Comparison of ENCODE assay signal across 8 cellular contexts in the genomic region with DNA sequence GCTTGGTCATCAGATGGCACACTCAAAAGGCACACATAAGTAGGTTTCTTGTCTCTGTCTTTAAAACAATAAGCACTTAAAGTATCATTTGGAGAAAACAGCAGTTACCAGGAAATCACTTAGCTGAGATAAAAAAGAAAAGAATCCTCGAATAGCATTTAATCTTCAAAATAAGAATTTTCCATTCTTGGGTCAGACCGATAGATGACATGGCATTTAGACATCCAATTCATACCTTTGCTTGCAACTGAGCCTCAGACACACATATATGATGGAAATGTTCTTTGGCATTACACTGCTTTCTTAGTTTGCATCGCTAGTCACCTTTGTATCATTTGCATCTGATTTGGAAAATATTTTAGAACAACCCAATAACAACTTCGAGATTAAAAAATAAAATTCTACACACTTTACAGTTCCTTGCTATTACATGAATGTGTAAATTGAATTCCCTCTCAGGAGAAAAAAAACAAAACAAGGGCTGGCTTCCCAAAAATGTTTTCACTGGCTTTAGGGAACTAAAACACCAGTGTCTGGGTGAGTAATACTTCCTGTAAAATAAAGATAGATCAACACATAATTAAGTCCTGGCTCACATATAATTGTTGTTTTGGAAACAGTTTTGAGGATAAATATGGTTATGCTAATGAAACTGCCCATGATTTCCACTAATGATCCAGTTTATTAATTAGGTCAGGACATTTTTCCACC. TPM values are rescaled to one million over a fixed set of nuclear protein-coding genes. Genes with fewer than 3 reads are reported as not detected.
A peak's percentile ranks its signal among the peaks of the same experiment; 100 is the strongest.
DNase-seq lines count a peak whose midpoint lies in the region; ATAC-seq, FAIRE-seq and TF ChIP-seq lines count a peak whose summit lies in the region.

No MANE protein-coding gene starts in this region.

- DNase-seq in T-helper 1 cell: no peak
- DNase-seq in adipocyte (ENCODE audit: low read depth): peak; percentile 50
- no peak for DNase-seq in keratinocyte (ENCODE audit: low read depth, low spot score)
- no peak for DNase-seq in stimulated activated naive B cell treated with anti-CD40 and anti-IgM and Interleukin-4, amounts not matched to agents 10 μg/mL and 1 μg/mL and 100 μg/mL, for 72 hours

- H3K36me3 ChIP-seq in adipocyte (ENCODE audit: control insufficient read depth, insufficient read depth, low read length, severe bottlenecking): no peaks in the 10 kb centered on the region
- H3K36me3 ChIP-seq in keratinocyte (ENCODE audit: control insufficient read depth in 2 of 2, extremely low read depth in 1 of 2, insufficient read depth in 2 of 2, low read length in 2 of 2): no peaks in the 10 kb centered on the region

- peaks cover 15% of the 10 kb centered on the region for H3K4me1 Mint-ChIP-seq in T-helper 1 cell treated with Interleukin-12 subunit alpha and Interleukin-12 subunit beta and Interleukin-4 antibody, amounts not matched to agents 30 μg/mL and 1 μg/mL, for 36 hours (ENCODE audit: low read depth)
- peaks cover 10 to 19% of the 10 kb centered on the region in 2 donors for H3K4me1 Mint-ChIP-seq in stimulated activated naive B cell treated with anti-CD40 and anti-IgM and Interleukin-4, amounts not matched to agents 10 μg/mL and 1 μg/mL and 100 μg/mL, for 72 hours

- H3K27me3 ChIP-seq in adipocyte (replicated peaks; ENCODE audit: control insufficient read depth, insufficient read depth, low read length) (no peaks in the 10 kb centered on the region), keratinocyte (ENCODE audit: control insufficient read depth, extremely low read depth, insufficient read depth, low read length) (no peaks in the 10 kb centered on the region)

- no peaks in the 10 kb centered on the region for H3K9me1 ChIP-seq in keratinocyte (ENCODE audit: control insufficient read depth, extremely low read depth, insufficient read depth, low read length)

- peaks cover 4% of the 10 kb centered on the region for H4K20me1 ChIP-seq in keratinocyte (ENCODE audit: control insufficient read depth, extremely low read depth, insufficient read depth, low read length)

- no peak for ATAC-seq in stimulated activated naive B cell treated with anti-CD40 and anti-IgM and Interleukin-4, amounts not matched to agents 10 μg/mL and 1 μg/mL and 100 μg/mL, for 72 hours (replicated peaks)
- ATAC-seq in HG02885 (IDR thresholded peaks at IDR 0.05; ENCODE audit: poor library complexity, unreplicated experiment): no peak
- no peak for ATAC-seq in HG03432 (IDR thresholded peaks at IDR 0.05; ENCODE audit: unreplicated experiment)
- no peak for ATAC-seq in HG03442 (IDR thresholded peaks at IDR 0.05; ENCODE audit: unreplicated experiment)

- no peak for FAIRE-seq in keratinocyte (lab: Jason Lieb, UNC)

- dilution Hi-C loops in keratinocyte (cut with MboI; ENCODE audit: extremely low pct_ligation_motif_present, low sequenced_read_pairs): no loop called here

- H3K79me2 ChIP-seq in keratinocyte (ENCODE audit: control insufficient read depth, insufficient read depth, low read length): peaks cover 32% of the 10 kb centered on the region

- H3K4me1 ChIP-seq in adipocyte (ENCODE audit: control insufficient read depth, insufficient read depth, low read length) (peaks cover 19% of the 10 kb centered on the region), keratinocyte (ENCODE audit: control insufficient read depth, extremely low read depth, insufficient read depth, low read length) (peaks cover 22% of the 10 kb centered on the region)

- H3K27ac Mint-ChIP-seq in T-helper 1 cell treated with Interleukin-12 subunit alpha and Interleukin-12 subunit beta and Interleukin-4 antibody, amounts not matched to agents 30 μg/mL and 1 μg/mL, for 36 hours: no peak overlapping the region
- H3K27ac Mint-ChIP-seq in stimulated activated naive B cell treated with anti-CD40 and anti-IgM and Interleukin-4, amounts not matched to agents 10 μg/mL and 1 μg/mL and 100 μg/mL, for 72 hours: no peak overlapping the region

- H3K9ac ChIP-seq in adipocyte (ENCODE audit: low read length) (peak overlapping the region; percentile 93), keratinocyte (ENCODE audit: control insufficient read depth, extremely low read depth, insufficient read depth, low read length) (peak overlapping the region; percentile 95)

- H3K27ac ChIP-seq in keratinocyte (ENCODE audit: control insufficient read depth, insufficient read depth, low read length): peak overlapping the region; percentile 95

- H3K4me3 Mint-ChIP-seq in T-helper 1 cell treated with Interleukin-12 subunit alpha and Interleukin-12 subunit beta and Interleukin-4 antibody, amounts not matched to agents 30 μg/mL and 1 μg/mL, for 36 hours: peak overlapping the region; percentile 81
- H3K4me3 Mint-ChIP-seq in stimulated activated naive B cell treated with anti-CD40 and anti-IgM and Interleukin-4, amounts not matched to agents 10 μg/mL and 1 μg/mL and 100 μg/mL, for 72 hours: peak overlapping the region; percentile 75 to 76

- H3K4me3 ChIP-seq in adipocyte (ENCODE audit: low read length): peak overlapping the region; percentile 93
- H3K4me3 ChIP-seq in keratinocyte (ENCODE audit: control insufficient read depth in 2 of 3, extremely low read depth in 1 of 3, insufficient read depth in 2 of 3, low read depth in 1 of 3, low read length in 3 of 3): peak overlapping the region; percentile 76 to 97 (median 87)

- H3K9me3 ChIP-seq in adipocyte (ENCODE audit: control insufficient read depth, low read length) (no peaks in the 10 kb centered on the region), keratinocyte (ENCODE audit: control insufficient read depth, low read depth, low read length) (no peaks in the 10 kb centered on the region)

- H3K27me3 Mint-ChIP-seq in T-helper 1 cell treated with Interleukin-12 subunit alpha and Interleukin-12 subunit beta and Interleukin-4 antibody, amounts not matched to agents 30 μg/mL and 1 μg/mL, for 36 hours (ENCODE audit: low read depth): peaks cover 66% of the 10 kb centered on the region
- H3K27me3 Mint-ChIP-seq in stimulated activated naive B cell treated with anti-CD40 and anti-IgM and Interleukin-4, amounts not matched to agents 10 μg/mL and 1 μg/mL and 100 μg/mL, for 72 hours: peaks cover 48 to 50% of the 10 kb centered on the region in 2 donors

- peaks cover 1% of the 10 kb centered on the region for H3K36me3 Mint-ChIP-seq in T-helper 1 cell treated with Interleukin-12 subunit alpha and Interleukin-12 subunit beta and Interleukin-4 antibody, amounts not matched to agents 30 μg/mL and 1 μg/mL, for 36 hours (ENCODE audit: low read depth)
- H3K36me3 Mint-ChIP-seq in stimulated activated naive B cell treated with anti-CD40 and anti-IgM and Interleukin-4, amounts not matched to agents 10 μg/mL and 1 μg/mL and 100 μg/mL, for 72 hours: peaks cover 1 to 3% of the 10 kb centered on the region in 2 donors

- H3K4me2 ChIP-seq in keratinocyte (ENCODE audit: control insufficient read depth, extremely low read depth, insufficient read depth, low read depth, low read length): peak overlapping the region; percentile 89

- no peak for TF ChIP-seq CTCF in keratinocyte (optimal IDR thresholded peaks at IDR 0.05 in 1 of 3, IDR thresholded peaks at IDR 0.05 in 1 of 3, conservative IDR thresholded peaks at IDR 0.05 in 1 of 3; ENCODE audit: extremely low read depth in 1 of 3, insufficient read depth in 2 of 3, low read length in 3 of 3)

- no peaks in the 10 kb centered on the region for H3K9me3 Mint-ChIP-seq in T-helper 1 cell treated with Interleukin-12 subunit alpha and Interleukin-12 subunit beta and Interleukin-4 antibody, amounts not matched to agents 30 μg/mL and 1 μg/mL, for 36 hours
- H3K9me3 Mint-ChIP-seq in stimulated activated naive B cell treated with anti-CD40 and anti-IgM and Interleukin-4, amounts not matched to agents 10 μg/mL and 1 μg/mL and 100 μg/mL, for 72 hours: peaks cover 0 to 2% of the 10 kb centered on the region in 2 donors

- no peak overlapping the region for H2AFZ ChIP-seq in keratinocyte (ENCODE audit: control insufficient read depth, low read length)

RNA-seq across cellular contexts. Expression of gene RNF217, which starts 1.3 kb away (rescaled TPM):
- 40.4 to 47.3 TPM (median 44.0 TPM) in 3 replicates for polyA plus RNA-seq in keratinocyte
- polyA plus RNA-seq in keratinocyte (2011; ENCODE audit: low read depth): 12.4 TPM
- 28.3 and 53.2 TPM in 2 replicates for polyA plus RNA-seq in keratinocyte (2011; cell fraction: cytosol; rRNA removed)
- 82.3 and 95.8 TPM in 2 replicates for polyA plus RNA-seq in keratinocyte (2011; cell fraction: nucleus; rRNA removed)
- polyA plus RNA-seq in keratinocyte (2012; ENCODE audit: low replicate concordance): 13.2 and 25.2 TPM in 2 replicates
- 57.8 to 164 TPM (median 156 TPM) in 3 replicates for polyA minus RNA-seq in keratinocyte
- 41.8 TPM for polyA minus RNA-seq in keratinocyte (2011; cell fraction: cytosol; rRNA and poly(A)+ RNA removed)
- polyA minus RNA-seq in keratinocyte (2011; cell fraction: nucleus; rRNA and poly(A)+ RNA removed): 82.7 and 161 TPM in 2 replicates
